ENCODE assay signal across 26 cellular contexts in genomic region chr5:145204741-145205140, GRCh38.
"Had no signal": no experiment of that assay in that cellular context is flagged by ENCODE, and none has a peak within 500 bp of the region (broad histone marks: within the 10 kb centered on the region; RNA-seq: fewer than 3 reads in every experiment).

No MANE protein-coding gene starts in this region.

- H3K27ac ChIP-seq: brain microvascular endothelial cell, left lung, neutrophil, ovary, prostate gland, right atrium auricular region, thyroid gland, upper lobe of right lung, WERI-Rb-1 had no signal

- ATAC-seq: activated CD8-positive, alpha-beta T cell treated with anti-CD3 and anti-CD28 coated beads, Interleukin-2, amount 10 ng/mL, durations not matched to agents 7 days and 5 days; activated naive CD4-positive, alpha-beta T cell treated with anti-CD3 and anti-CD28 coated beads, Interleukin-2, amount 50 U/mL, for 72 hours; left lung; natural killer cell; stimulated activated naive CD8-positive, alpha-beta T cell treated with anti-CD3 and anti-CD28 coated beads, Interleukin-15, Interleukin-2, amounts not matched to agents 100 U/mL and 50 U/mL, for 24 hours; upper lobe of right lung had no signal

- H3K27me3 ChIP-seq: brain microvascular endothelial cell, left lung, neutrophil, ovary, right atrium auricular region, thyroid gland, upper lobe of right lung had no signal

- H3K4me1 ChIP-seq: left lung, prostate gland, right atrium auricular region, thyroid gland, upper lobe of right lung had no signal

- H3K9me3 ChIP-seq: left lung, neutrophil, ovary, prostate gland, right atrium auricular region, thyroid gland, upper lobe of right lung had no signal

- H3K36me3 ChIP-seq: brain microvascular endothelial cell, left lung, neutrophil, ovary, prostate gland, right atrium auricular region, thyroid gland, upper lobe of right lung, WERI-Rb-1 had no signal

- DNase-seq: activated CD4-positive, alpha-beta T cell treated with anti-CD3 and anti-CD28 coated beads for 1 hour; activated CD4-positive, alpha-beta T cell treated with anti-CD3 and anti-CD28 coated beads, Interleukin-2, amount 50 U/mL, for 1 hour; activated CD8-positive, alpha-beta T cell treated with anti-CD3 and anti-CD28 coated beads, Interleukin-2, amount 10 ng/mL, durations not matched to agents 7 days and 5 days; activated gamma-delta T cell; aorta; brain microvascular endothelial cell; caudate nucleus; effector memory CD4-positive, alpha-beta T cell; foreskin melanocyte; immature natural killer cell; kidney glomerular epithelial cell; left lung; natural killer cell; ovary; stimulated activated CD4-positive, alpha-beta T cell treated with anti-CD3 and anti-CD28 coated beads, Interleukin-12 subunit alpha, Interleukin-12 subunit beta, amount 100 ng/mL, for 4 hours; stimulated activated CD4-positive, alpha-beta T cell treated with anti-CD3 and anti-CD28 coated beads, Interleukin-4, amount 100 ng/mL, for 4 hours; stimulated activated naive CD8-positive, alpha-beta T cell treated with anti-CD3 and anti-CD28 coated beads, Interleukin-15, Interleukin-2, amounts not matched to agents 100 U/mL and 50 U/mL, for 24 hours; substantia nigra; thyroid gland; upper lobe of right lung; WERI-Rb-1 had no signal

- H3K4me3 ChIP-seq: left lung, lung, ovary, prostate gland, right atrium auricular region, thyroid gland, upper lobe of right lung had no signal
